In the genomic region with DNA sequence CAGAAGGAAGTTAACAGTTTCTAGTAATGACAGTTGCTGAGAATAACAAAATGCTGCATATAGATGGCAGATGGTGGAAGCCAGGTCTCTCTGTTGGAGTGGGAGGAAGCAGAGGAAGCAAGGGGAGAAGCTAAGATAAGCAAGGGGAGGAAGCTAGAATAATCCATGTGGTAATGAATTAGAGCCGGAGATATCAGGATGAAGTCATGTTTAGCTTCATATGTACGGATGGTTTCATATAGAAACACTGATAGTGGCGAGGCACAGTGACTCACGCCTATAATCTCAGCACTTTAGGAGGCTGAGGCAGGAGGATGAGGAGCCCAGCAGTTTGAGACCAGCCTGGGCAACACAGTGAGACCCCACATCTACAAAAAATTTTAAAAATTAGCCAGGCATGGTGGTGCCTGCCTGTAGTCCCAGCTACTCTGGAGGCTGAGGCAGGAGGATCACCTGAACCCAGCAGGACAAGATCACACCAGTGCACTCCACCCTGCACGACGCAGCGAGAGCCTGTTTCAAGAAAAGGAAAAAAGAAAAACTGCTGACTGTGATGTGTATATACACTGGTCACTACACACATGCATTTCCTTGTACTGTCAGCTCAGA, we compare ENCODE assay signal across 2 cellular contexts.
TF ChIP-seq lines count a peak whose summit lies in the region.

No MANE protein-coding gene starts in this region.

TF ChIP-seq in A549, 52 proteins besides CTCF, POLR2A, EP300 and RAD21:
- TF ChIP-seq, protein P1, sequence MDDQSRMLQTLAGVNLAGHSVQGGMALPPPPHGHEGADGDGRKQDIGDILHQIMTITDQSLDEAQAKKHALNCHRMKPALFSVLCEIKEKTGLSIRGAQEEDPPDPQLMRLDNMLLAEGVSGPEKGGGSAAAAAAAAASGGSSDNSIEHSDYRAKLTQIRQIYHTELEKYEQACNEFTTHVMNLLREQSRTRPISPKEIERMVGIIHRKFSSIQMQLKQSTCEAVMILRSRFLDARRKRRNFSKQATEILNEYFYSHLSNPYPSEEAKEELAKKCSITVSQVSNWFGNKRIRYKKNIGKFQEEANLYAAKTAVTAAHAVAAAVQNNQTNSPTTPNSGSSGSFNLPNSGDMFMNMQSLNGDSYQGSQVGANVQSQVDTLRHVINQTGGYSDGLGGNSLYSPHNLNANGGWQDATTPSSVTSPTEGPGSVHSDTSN (IDR thresholded peaks at IDR 0.05): no peak
- TF ChIP-seq HOXB5 (CRISPR knock-in tag; IDR thresholded peaks at IDR 0.05): no peak
- TF ChIP-seq MAFK (IDR thresholded peaks at IDR 0.05; ENCODE audit: partially characterized antibody): peak; percentile 55
- TF ChIP-seq KDM1A (IDR thresholded peaks at IDR 0.05; ENCODE audit: low read depth): no peak

TF ChIP-seq in HEK293, 187 proteins besides CTCF, POLR2A, EP300 and RAD21 (continued from another document):
- TF ChIP-seq, protein P2, sequence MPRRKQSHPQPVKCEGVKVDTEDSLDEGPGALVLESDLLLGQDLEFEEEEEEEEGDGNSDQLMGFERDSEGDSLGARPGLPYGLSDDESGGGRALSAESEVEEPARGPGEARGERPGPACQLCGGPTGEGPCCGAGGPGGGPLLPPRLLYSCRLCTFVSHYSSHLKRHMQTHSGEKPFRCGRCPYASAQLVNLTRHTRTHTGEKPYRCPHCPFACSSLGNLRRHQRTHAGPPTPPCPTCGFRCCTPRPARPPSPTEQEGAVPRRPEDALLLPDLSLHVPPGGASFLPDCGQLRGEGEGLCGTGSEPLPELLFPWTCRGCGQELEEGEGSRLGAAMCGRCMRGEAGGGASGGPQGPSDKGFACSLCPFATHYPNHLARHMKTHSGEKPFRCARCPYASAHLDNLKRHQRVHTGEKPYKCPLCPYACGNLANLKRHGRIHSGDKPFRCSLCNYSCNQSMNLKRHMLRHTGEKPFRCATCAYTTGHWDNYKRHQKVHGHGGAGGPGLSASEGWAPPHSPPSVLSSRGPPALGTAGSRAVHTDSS (tag by site-specific recombination; IDR thresholded peaks at IDR 0.05): 0 out of 2 replicates have a peak, but pooled peaks have one; percentile 36
- TF ChIP-seq SP7 (tag by site-specific recombination; IDR thresholded peaks at IDR 0.05): peak; percentile 62; the same call in 1 of the 2 replicates
- TF ChIP-seq ZFHX2 (tag by site-specific recombination; conservative IDR thresholded peaks at IDR 0.05): peak; percentile 35; the same call in 1 of the 2 replicates
- peak; percentile 50; the same call in 1 of the 2 replicates for TF ChIP-seq ZNF394 (tag by site-specific recombination; IDR thresholded peaks at IDR 0.05; ENCODE audit: borderline replicate concordance)
- TF ChIP-seq, protein P3, sequence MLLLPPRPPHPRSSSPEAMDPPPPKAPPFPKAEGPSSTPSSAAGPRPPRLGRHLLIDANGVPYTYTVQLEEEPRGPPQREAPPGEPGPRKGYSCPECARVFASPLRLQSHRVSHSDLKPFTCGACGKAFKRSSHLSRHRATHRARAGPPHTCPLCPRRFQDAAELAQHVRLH (tag by site-specific recombination; IDR thresholded peaks at IDR 0.05): peak; percentile 21; the same call in 1 of the 2 replicates
- peak; percentile 97 for TF ChIP-seq ZNF121 (tag by site-specific recombination; IDR thresholded peaks at IDR 0.05)
- peak; percentile 95 for TF ChIP-seq ZBTB17 (tag by site-specific recombination; IDR thresholded peaks at IDR 0.05)
- TF ChIP-seq, protein P4, sequence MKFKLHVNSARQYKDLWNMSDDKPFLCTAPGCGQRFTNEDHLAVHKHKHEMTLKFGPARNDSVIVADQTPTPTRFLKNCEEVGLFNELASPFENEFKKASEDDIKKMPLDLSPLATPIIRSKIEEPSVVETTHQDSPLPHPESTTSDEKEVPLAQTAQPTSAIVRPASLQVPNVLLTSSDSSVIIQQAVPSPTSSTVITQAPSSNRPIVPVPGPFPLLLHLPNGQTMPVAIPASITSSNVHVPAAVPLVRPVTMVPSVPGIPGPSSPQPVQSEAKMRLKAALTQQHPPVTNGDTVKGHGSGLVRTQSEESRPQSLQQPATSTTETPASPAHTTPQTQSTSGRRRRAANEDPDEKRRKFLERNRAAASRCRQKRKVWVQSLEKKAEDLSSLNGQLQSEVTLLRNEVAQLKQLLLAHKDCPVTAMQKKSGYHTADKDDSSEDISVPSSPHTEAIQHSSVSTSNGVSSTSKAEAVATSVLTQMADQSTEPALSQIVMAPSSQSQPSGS (tag by site-specific recombination; IDR thresholded peaks at IDR 0.05; ENCODE audit: low read depth): 0 out of 2 replicates have a peak, but pooled peaks have one; percentile 19
- TF ChIP-seq ZNF221 (tag by site-specific recombination; IDR thresholded peaks at IDR 0.05; ENCODE audit: borderline replicate concordance): no peak
- peak; percentile 60 for TF ChIP-seq ZNF629 (tag by site-specific recombination; IDR thresholded peaks at IDR 0.05)
- TF ChIP-seq, protein P5, sequence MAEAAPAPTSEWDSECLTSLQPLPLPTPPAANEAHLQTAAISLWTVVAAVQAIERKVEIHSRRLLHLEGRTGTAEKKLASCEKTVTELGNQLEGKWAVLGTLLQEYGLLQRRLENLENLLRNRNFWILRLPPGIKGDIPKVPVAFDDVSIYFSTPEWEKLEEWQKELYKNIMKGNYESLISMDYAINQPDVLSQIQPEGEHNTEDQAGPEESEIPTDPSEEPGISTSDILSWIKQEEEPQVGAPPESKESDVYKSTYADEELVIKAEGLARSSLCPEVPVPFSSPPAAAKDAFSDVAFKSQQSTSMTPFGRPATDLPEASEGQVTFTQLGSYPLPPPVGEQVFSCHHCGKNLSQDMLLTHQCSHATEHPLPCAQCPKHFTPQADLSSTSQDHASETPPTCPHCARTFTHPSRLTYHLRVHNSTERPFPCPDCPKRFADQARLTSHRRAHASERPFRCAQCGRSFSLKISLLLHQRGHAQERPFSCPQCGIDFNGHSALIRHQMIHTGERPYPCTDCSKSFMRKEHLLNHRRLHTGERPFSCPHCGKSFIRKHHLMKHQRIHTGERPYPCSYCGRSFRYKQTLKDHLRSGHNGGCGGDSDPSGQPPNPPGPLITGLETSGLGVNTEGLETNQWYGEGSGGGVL (tag by site-specific recombination; IDR thresholded peaks at IDR 0.05): peak; percentile 75
- peak; percentile 48; the same call in 1 of the 2 replicates for TF ChIP-seq ZNF660 (tag by site-specific recombination; IDR thresholded peaks at IDR 0.05)
- no peak for TF ChIP-seq TRIM28 (IDR thresholded peaks at IDR 0.05; ENCODE audit: borderline replicate concordance, low read length)
- peak; percentile 46 for TF ChIP-seq OSR2 (tag by site-specific recombination; IDR thresholded peaks at IDR 0.05)
- 0 out of 2 replicates have a peak, but pooled peaks have one; percentile 24 for TF ChIP-seq KLF8 (tag by site-specific recombination; IDR thresholded peaks at IDR 0.05)
- TF ChIP-seq ZNF600 (tag by site-specific recombination; IDR thresholded peaks at IDR 0.05): peak; percentile 19; the same call in 1 of the 2 replicates
- TF ChIP-seq ZXDB (tag by site-specific recombination; IDR thresholded peaks at IDR 0.05): peak; percentile 38; the same call in 1 of the 2 replicates
- no peak for TF ChIP-seq ZNF274 (IDR thresholded peaks at IDR 0.05; ENCODE audit: low read length)
- no peak for TF ChIP-seq ZNF274 (tag by site-specific recombination; IDR thresholded peaks at IDR 0.05; ENCODE audit: borderline replicate concordance)
- TF ChIP-seq ZSCAN23 (tag by site-specific recombination; IDR thresholded peaks at IDR 0.05): no peak
- TF ChIP-seq ZEB2 (tag by site-specific recombination; IDR thresholded peaks at IDR 0.05): 0 out of 2 replicates have a peak, but pooled peaks have one; percentile 44
- TF ChIP-seq ZFP3 (tag by site-specific recombination; IDR thresholded peaks at IDR 0.05; ENCODE audit: low read depth): no peak
- 0 out of 2 replicates have a peak, but pooled peaks have one; percentile 68 for TF ChIP-seq ZNF24 (tag by site-specific recombination; IDR thresholded peaks at IDR 0.05)
- TF ChIP-seq, protein P6, sequence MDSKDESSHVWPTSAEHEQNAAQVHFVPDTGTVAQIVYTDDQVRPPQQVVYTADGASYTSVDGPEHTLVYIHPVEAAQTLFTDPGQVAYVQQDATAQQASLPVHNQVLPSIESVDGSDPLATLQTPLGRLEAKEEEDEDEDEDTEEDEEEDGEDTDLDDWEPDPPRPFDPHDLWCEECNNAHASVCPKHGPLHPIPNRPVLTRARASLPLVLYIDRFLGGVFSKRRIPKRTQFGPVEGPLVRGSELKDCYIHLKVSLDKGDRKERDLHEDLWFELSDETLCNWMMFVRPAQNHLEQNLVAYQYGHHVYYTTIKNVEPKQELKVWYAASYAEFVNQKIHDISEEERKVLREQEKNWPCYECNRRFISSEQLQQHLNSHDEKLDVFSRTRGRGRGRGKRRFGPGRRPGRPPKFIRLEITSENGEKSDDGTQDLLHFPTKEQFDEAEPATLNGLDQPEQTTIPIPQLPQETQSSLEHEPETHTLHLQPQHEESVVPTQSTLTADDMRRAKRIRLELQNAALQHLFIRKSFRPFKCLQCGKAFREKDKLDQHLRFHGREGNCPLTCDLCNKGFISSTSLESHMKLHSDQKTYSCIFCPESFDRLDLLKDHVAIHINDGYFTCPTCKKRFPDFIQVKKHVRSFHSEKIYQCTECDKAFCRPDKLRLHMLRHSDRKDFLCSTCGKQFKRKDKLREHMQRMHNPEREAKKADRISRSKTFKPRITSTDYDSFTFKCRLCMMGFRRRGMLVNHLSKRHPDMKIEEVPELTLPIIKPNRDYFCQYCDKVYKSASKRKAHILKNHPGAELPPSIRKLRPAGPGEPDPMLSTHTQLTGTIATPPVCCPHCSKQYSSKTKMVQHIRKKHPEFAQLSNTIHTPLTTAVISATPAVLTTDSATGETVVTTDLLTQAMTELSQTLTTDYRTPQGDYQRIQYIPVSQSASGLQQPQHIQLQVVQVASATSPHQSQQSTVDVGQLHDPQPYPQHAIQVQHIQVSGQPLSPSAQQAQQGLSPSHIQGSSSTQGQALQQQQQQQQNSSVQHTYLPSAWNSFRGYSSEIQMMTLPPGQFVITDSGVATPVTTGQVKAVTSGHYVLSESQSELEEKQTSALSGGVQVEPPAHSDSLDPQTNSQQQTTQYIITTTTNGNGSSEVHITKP (tag by site-specific recombination; IDR thresholded peaks at IDR 0.05): peak; percentile 81
- TF ChIP-seq WT1 (tag by site-specific recombination; IDR thresholded peaks at IDR 0.05): peak; percentile 79
